In genomic region chr6:143955971-143956370, GRCh38 we compare ENCODE assay signal across 19 cellular contexts. TPM values are rescaled to one million over a fixed set of nuclear protein-coding genes. Genes with fewer than 3 reads are reported as not detected.
A peak's percentile ranks its signal among the peaks of the same experiment; 100 is the strongest.
DNase-seq lines count a peak whose midpoint lies in the region; ATAC-seq and TF ChIP-seq lines count a peak whose summit lies in the region.
"Had no signal": no experiment of that assay in that cellular context is flagged by ENCODE, and none has a peak within 500 bp of the region (broad histone marks: within the 10 kb centered on the region; RNA-seq: fewer than 3 reads in every experiment).

No MANE protein-coding gene starts in this region.

- ATAC-seq in HG03108 (IDR thresholded peaks at IDR 0.05; ENCODE audit: unreplicated experiment): no peak
- ATAC-seq: GM12878 had no signal

- DNase-seq in EL (peak; percentile 59), RKO (ENCODE audit: low spot score) (peak; percentile 13), astrocyte of the spinal cord (ENCODE audit: low read depth, low spot score) (peak; percentile 18), kidney tubule cell (ENCODE audit: low spot score) (peak; percentile 52), NCI-H524 treated with DMSO at 0.1 percent for 48 hours (lab: John Stamatoyannopoulos, UW) (no peak), mucosa of gallbladder (ENCODE audit: low spot score) (no peak)
- DNase-seq: DMS53, GOT3, HCEC 1CT, Karpas-422, NCI-H1694, NCI-H2081, NCI-H2171, NCI-H345, NCI-H524, Right ventricle myocardium superior, SW 1271 had no signal

- TF ChIP-seq CTCF in astrocyte of the spinal cord (IDR thresholded peaks at IDR 0.05; ENCODE audit: low read depth, low read length): no peak

- in situ Hi-C loops in astrocyte of the spinal cord (cut with HindIII; ENCODE audit: low sequenced_read_pairs): no loop called here

- no peak overlapping the region for H3K4me3 ChIP-seq in astrocyte of the spinal cord (ENCODE audit: low read depth, low read length)
- H3K4me3 ChIP-seq: GM12878 had no signal

RNA-seq across cellular contexts. Expression of gene PLAGL1, which starts 52.1 kb away (rescaled TPM):
- 25.3 TPM for total RNA-seq in mucosa of gallbladder

Comparison
In these comparisons a context has a peak if more than half of its experiments do, and no peak if none do; other contexts are left out.
1. DNase-seq: peak in EL (single experiment), RKO (single experiment), astrocyte of the spinal cord (single experiment) and kidney tubule cell (single experiment); none in NCI-H524 treated with DMSO at 0.1 percent for 48 hours (single experiment) and mucosa of gallbladder (single experiment).